Comparison of ENCODE assay signal across 25 cellular contexts in genomic region chr20:58575776-58576589, GRCh38.
"Had no signal": no experiment of that assay in that cellular context is flagged by ENCODE, and none has a peak within 500 bp of the region (broad histone marks: within the 10 kb centered on the region; RNA-seq: fewer than 3 reads in every experiment).

No MANE protein-coding gene starts in this region.

- DNase-seq: activated CD4-positive, alpha-beta memory T cell treated with anti-CD3 and anti-CD28 coated beads for 36 hours; activated CD4-positive, alpha-beta T cell treated with anti-CD3 and anti-CD28 coated beads, Interleukin-2, amount 10 ng/mL, durations not matched to agents 7 days and 5 days; activated CD4-positive, CD25-positive, alpha-beta regulatory T cell; activated CD8-positive, alpha-beta memory T cell treated with anti-CD3 and anti-CD28 coated beads for 24 hours; activated naive CD4-positive, alpha-beta T cell treated with anti-CD3 and anti-CD28 coated beads, Interleukin-2, amount 50 U/mL, for 16 hours; activated naive CD8-positive, alpha-beta T cell treated with anti-CD3 and anti-CD28 coated beads, Interleukin-2, amount 10 ng/mL, durations not matched to agents 7 days and 5 days; activated T-cell treated with anti-CD3 and anti-CD28 coated beads, Interleukin-2, amount 50 U/mL, for 48 hours; anterior cingulate cortex; caudate nucleus; Kasumi-1; NCI-H1436 treated with DMSO at 0.1 percent for 48 hours; NCI-H510A treated with DMSO at 0.1 percent for 48 hours; NCI-H69; NK-92 treated with Interleukin-12 subunit alpha and Interleukin-12 subunit beta, amount 100 ng/mL, for 24 hours; OCI-M1; Right ventricle myocardium superior; RPMI8226; SJCRH30; SK-N-SH; T-helper 1 cell had no signal

- H3K36me3 ChIP-seq: adrenal gland, breast epithelium, SJCRH30 had no signal

- H3K4me1 Mint-ChIP-seq: activated CD4-positive, alpha-beta T cell treated with anti-CD3 and anti-CD28 coated beads, Interleukin-2, amount 10 ng/mL, durations not matched to agents 7 days and 5 days; activated naive CD8-positive, alpha-beta T cell treated with anti-CD3 and anti-CD28 coated beads, Interleukin-2, amount 10 ng/mL, durations not matched to agents 7 days and 5 days; activated T-helper 17 cell treated with anti-CD3 and anti-CD28 coated beads, Interleukin-2, amount 50 U/mL, for 72 hours had no signal

- H3K27ac Mint-ChIP-seq: activated CD4-positive, alpha-beta memory T cell treated with anti-CD3 and anti-CD28 coated beads for 36 hours; activated CD4-positive, alpha-beta T cell treated with anti-CD3 and anti-CD28 coated beads, Interleukin-2, amount 10 ng/mL, durations not matched to agents 7 days and 5 days; activated naive CD8-positive, alpha-beta T cell treated with anti-CD3 and anti-CD28 coated beads, Interleukin-2, amount 10 ng/mL, durations not matched to agents 7 days and 5 days; activated T-helper 17 cell treated with anti-CD3 and anti-CD28 coated beads, Interleukin-2, amount 50 U/mL, for 72 hours had no signal

- H3K9me3 ChIP-seq: adrenal gland, breast epithelium, SJCRH30, SK-N-SH had no signal

- H3K4me3 ChIP-seq: adrenal gland, breast epithelium, K562, SJCRH30 had no signal

- H3K4me1 ChIP-seq: adrenal gland, breast epithelium had no signal

- H3K4me3 Mint-ChIP-seq: activated CD4-positive, alpha-beta memory T cell treated with anti-CD3 and anti-CD28 coated beads for 36 hours; activated CD4-positive, alpha-beta T cell treated with anti-CD3 and anti-CD28 coated beads, Interleukin-2, amount 10 ng/mL, durations not matched to agents 7 days and 5 days; activated naive CD8-positive, alpha-beta T cell treated with anti-CD3 and anti-CD28 coated beads, Interleukin-2, amount 10 ng/mL, durations not matched to agents 7 days and 5 days; activated T-helper 17 cell treated with anti-CD3 and anti-CD28 coated beads, Interleukin-2, amount 50 U/mL, for 72 hours had no signal

- H3K9me3 Mint-ChIP-seq: activated CD4-positive, alpha-beta memory T cell treated with anti-CD3 and anti-CD28 coated beads for 36 hours; activated CD4-positive, alpha-beta T cell treated with anti-CD3 and anti-CD28 coated beads, Interleukin-2, amount 10 ng/mL, durations not matched to agents 7 days and 5 days; activated naive CD8-positive, alpha-beta T cell treated with anti-CD3 and anti-CD28 coated beads, Interleukin-2, amount 10 ng/mL, durations not matched to agents 7 days and 5 days; activated T-helper 17 cell treated with anti-CD3 and anti-CD28 coated beads, Interleukin-2, amount 50 U/mL, for 72 hours had no signal

- H3K27ac ChIP-seq: adrenal gland, breast epithelium, SJCRH30 had no signal

- H3K36me3 Mint-ChIP-seq: activated CD4-positive, alpha-beta memory T cell treated with anti-CD3 and anti-CD28 coated beads for 36 hours; activated naive CD8-positive, alpha-beta T cell treated with anti-CD3 and anti-CD28 coated beads, Interleukin-2, amount 10 ng/mL, durations not matched to agents 7 days and 5 days had no signal

- ATAC-seq: activated T-helper 17 cell treated with anti-CD3 and anti-CD28 coated beads, Interleukin-2, amount 50 U/mL, for 72 hours; K562; Panc1 had no signal

- H3K27me3 ChIP-seq: breast epithelium had no signal
